Comparison of ENCODE assay signal across 8 cellular contexts in the genomic region with DNA sequence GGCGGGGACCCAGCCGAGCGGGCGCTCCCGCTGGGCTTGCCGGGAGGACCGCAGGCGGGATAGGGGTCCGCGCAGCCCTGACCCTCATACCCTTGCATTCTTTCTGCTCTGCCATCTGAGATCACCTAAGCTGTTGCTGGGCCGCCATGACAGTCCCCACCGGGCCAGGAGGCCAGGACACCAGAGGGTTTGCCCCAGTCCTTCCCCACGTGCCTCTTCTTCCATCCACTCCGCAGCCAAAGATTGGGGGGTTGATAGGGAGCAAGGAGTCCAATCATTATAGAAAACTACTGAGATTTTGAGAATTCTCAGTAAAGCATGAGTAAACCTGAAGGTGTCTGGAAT. TPM values are rescaled to one million over a fixed set of nuclear protein-coding genes. Genes with fewer than 3 reads are reported as not detected.
DNase-seq lines count a peak whose midpoint lies in the region; TF ChIP-seq lines count a peak whose summit lies in the region.

No MANE protein-coding gene starts in this region.

- H3K36me3 Mint-ChIP-seq in activated T-cell treated with anti-CD3 and anti-CD28 coated beads, Interleukin-2, amount 50 U/mL, for 24 hours (ENCODE audit: low read depth), result no peaks in the 10 kb centered on the region

- no peak for TF ChIP-seq RAD21 in liver (IDR thresholded peaks at IDR 0.05)

- in situ Hi-C loops in astrocyte of the cerebellum (cut with HindIII; ENCODE audit: low sequenced_read_pairs), result no loop called here

- no peak overlapping the region for H3K27ac Mint-ChIP-seq in activated T-cell treated with anti-CD3 and anti-CD28 coated beads, Interleukin-2, amount 50 U/mL, for 24 hours

- H3K27ac ChIP-seq in liver (ENCODE audit: low read depth in 1 of 2, low read length in 2 of 2) (peak overlapping the region; percentile 88 to 95), tibial nerve (peak overlapping the region in 2 of 4 donors; percentile 1 to 72)

- no peak for DNase-seq in activated T-cell treated with anti-CD3 and anti-CD28 coated beads, Interleukin-2, amount 50 U/mL, for 24 hours
- no peak for DNase-seq in activated T-cell treated with anti-CD3 and anti-CD28 coated beads, Interleukin-2, amount 50 U/mL, for 1 hour
- DNase-seq in astrocyte of the cerebellum (ENCODE audit: low read depth) (no peak), tibial nerve (ENCODE audit: low spot score in 2 of 2) (no peak)
- DNase-seq in activated CD4-positive, alpha-beta T cell treated with anti-CD3 and anti-CD28 coated beads, Interleukin-2, amount 50 U/mL, for 4 hours, result no peak
- no peak for DNase-seq in stimulated activated CD4-positive, alpha-beta T cell treated with anti-CD3 and anti-CD28 coated beads, Interleukin-4, amount 100 ng/mL, for 24 hours
- DNase-seq in stimulated activated CD4-positive, alpha-beta T cell treated with anti-CD3 and anti-CD28 coated beads, Interleukin-12 subunit alpha, Interleukin-12 subunit beta, amount 100 ng/mL, for 4 hours, result no peak

- H3K27me3 ChIP-seq in liver (ENCODE audit: control insufficient read depth in 4 of 4, insufficient read depth in 4 of 4, low read length in 3 of 4) (no peaks in the 10 kb centered on the region), tibial nerve (no peaks in the 10 kb centered on the region)

- H3K9me3 ChIP-seq in liver (ENCODE audit: control insufficient read depth in 4 of 4, low read length in 3 of 4), result no peaks in the 10 kb centered on the region
- no peaks in the 10 kb centered on the region for H3K9me3 ChIP-seq in tibial nerve

- H3K4me1 ChIP-seq in liver (ENCODE audit: control insufficient read depth in 4 of 4, insufficient read depth in 4 of 4, low read length in 3 of 4) (peaks cover 0 to 30% (median 18%) of the 10 kb centered on the region in 4 donors), tibial nerve (peaks cover 0 to 27% (median 0%) of the 10 kb centered on the region in 4 donors)

- peak overlapping the region; percentile 64 for H3K4me3 ChIP-seq in astrocyte of the cerebellum (ENCODE audit: low read depth, low read length)
- peak overlapping the region; percentile 48 to 93 (median 73) for H3K4me3 ChIP-seq in liver (ENCODE audit: low read depth in 1 of 3, low read length in 3 of 3)
- peak overlapping the region in 3 of 4 donors; percentile 50 to 88 (median 59) for H3K4me3 ChIP-seq in tibial nerve

- H3K9ac ChIP-seq in liver (ENCODE audit: low read depth in 1 of 2, low read length in 2 of 2), result peak overlapping the region; percentile 75

- peak overlapping the region; percentile 36 for H3K4me3 Mint-ChIP-seq in activated T-cell treated with anti-CD3 and anti-CD28 coated beads, Interleukin-2, amount 50 U/mL, for 24 hours

- H3K36me3 ChIP-seq in liver (ENCODE audit: control insufficient read depth in 4 of 4, insufficient read depth in 3 of 4, low read depth in 1 of 4, low read length in 3 of 4) (peaks cover 0 to 3% (median 0%) of the 10 kb centered on the region in 4 donors), tibial nerve (no peaks in the 10 kb centered on the region)

- H3K27me3 Mint-ChIP-seq in activated T-cell treated with anti-CD3 and anti-CD28 coated beads, Interleukin-2, amount 50 U/mL, for 24 hours, result peaks cover 40% of the 10 kb centered on the region

- TF ChIP-seq EP300 in tibial nerve (IDR thresholded peaks at IDR 0.05), result no peak

- TF ChIP-seq CTCF in astrocyte of the cerebellum (IDR thresholded peaks at IDR 0.05; ENCODE audit: low read depth, low read length, missing control alignments) (no peak), liver (IDR thresholded peaks at IDR 0.05; ENCODE audit: low read depth, low read length, missing input control) (no peak), tibial nerve (IDR thresholded peaks at IDR 0.05) (no peak)

- no peak for TF ChIP-seq POLR2A in tibial nerve (IDR thresholded peaks at IDR 0.05)

- no peaks in the 10 kb centered on the region for H3K9me3 Mint-ChIP-seq in activated T-cell treated with anti-CD3 and anti-CD28 coated beads, Interleukin-2, amount 50 U/mL, for 24 hours

- 4% methylated on average over 14 of the region's 14 CpGs for WGBS in liver
- 6 to 10% methylated on average over 10 to 14 of the region's 14 CpGs for WGBS in tibial nerve, 2 donors

- peaks cover 2% of the 10 kb centered on the region for H3K4me1 Mint-ChIP-seq in activated T-cell treated with anti-CD3 and anti-CD28 coated beads, Interleukin-2, amount 50 U/mL, for 24 hours (ENCODE audit: low read depth)

TF ChIP-seq in liver, 16 proteins besides CTCF, POLR2A, EP300 and RAD21:
- TF ChIP-seq EGR1 (IDR thresholded peaks at IDR 0.05; ENCODE audit: low read depth in 2 of 2), result no peak
- TF ChIP-seq HNF4G (IDR thresholded peaks at IDR 0.05), result no peak
- TF ChIP-seq GABPA (IDR thresholded peaks at IDR 0.05 in 1 of 2, conservative IDR thresholded peaks at IDR 0.05 in 1 of 2), result no peak
- no peak for TF ChIP-seq FOXA1 (IDR thresholded peaks at IDR 0.05)
- TF ChIP-seq TAF1 (conservative IDR thresholded peaks at IDR 0.05), result no peak
- TF ChIP-seq, protein P1, sequence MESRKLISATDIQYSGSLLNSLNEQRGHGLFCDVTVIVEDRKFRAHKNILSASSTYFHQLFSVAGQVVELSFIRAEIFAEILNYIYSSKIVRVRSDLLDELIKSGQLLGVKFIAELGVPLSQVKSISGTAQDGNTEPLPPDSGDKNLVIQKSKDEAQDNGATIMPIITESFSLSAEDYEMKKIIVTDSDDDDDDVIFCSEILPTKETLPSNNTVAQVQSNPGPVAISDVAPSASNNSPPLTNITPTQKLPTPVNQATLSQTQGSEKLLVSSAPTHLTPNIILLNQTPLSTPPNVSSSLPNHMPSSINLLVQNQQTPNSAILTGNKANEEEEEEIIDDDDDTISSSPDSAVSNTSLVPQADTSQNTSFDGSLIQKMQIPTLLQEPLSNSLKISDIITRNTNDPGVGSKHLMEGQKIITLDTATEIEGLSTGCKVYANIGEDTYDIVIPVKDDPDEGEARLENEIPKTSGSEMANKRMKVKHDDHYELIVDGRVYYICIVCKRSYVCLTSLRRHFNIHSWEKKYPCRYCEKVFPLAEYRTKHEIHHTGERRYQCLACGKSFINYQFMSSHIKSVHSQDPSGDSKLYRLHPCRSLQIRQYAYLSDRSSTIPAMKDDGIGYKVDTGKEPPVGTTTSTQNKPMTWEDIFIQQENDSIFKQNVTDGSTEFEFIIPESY (IDR thresholded peaks at IDR 0.05), result no peak
- TF ChIP-seq, protein P2, sequence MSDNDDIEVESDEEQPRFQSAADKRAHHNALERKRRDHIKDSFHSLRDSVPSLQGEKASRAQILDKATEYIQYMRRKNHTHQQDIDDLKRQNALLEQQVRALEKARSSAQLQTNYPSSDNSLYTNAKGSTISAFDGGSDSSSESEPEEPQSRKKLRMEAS (IDR thresholded peaks at IDR 0.05), result no peak
- TF ChIP-seq YY1 (IDR thresholded peaks at IDR 0.05), result no peak
- TF ChIP-seq, protein P3, sequence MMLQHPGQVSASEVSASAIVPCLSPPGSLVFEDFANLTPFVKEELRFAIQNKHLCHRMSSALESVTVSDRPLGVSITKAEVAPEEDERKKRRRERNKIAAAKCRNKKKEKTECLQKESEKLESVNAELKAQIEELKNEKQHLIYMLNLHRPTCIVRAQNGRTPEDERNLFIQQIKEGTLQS (IDR thresholded peaks at IDR 0.05), result no peak
- no peak for TF ChIP-seq NR2F2 (IDR thresholded peaks at IDR 0.05)
- TF ChIP-seq RXRA (IDR thresholded peaks at IDR 0.05), result no peak
- TF ChIP-seq HNF4A (conservative IDR thresholded peaks at IDR 0.05), result no peak
- no peak for TF ChIP-seq SP1 (IDR thresholded peaks at IDR 0.05)
- no peak for TF ChIP-seq JUND (IDR thresholded peaks at IDR 0.05)
- no peak for TF ChIP-seq FOXA2 (IDR thresholded peaks at IDR 0.05)
- TF ChIP-seq, protein P4, sequence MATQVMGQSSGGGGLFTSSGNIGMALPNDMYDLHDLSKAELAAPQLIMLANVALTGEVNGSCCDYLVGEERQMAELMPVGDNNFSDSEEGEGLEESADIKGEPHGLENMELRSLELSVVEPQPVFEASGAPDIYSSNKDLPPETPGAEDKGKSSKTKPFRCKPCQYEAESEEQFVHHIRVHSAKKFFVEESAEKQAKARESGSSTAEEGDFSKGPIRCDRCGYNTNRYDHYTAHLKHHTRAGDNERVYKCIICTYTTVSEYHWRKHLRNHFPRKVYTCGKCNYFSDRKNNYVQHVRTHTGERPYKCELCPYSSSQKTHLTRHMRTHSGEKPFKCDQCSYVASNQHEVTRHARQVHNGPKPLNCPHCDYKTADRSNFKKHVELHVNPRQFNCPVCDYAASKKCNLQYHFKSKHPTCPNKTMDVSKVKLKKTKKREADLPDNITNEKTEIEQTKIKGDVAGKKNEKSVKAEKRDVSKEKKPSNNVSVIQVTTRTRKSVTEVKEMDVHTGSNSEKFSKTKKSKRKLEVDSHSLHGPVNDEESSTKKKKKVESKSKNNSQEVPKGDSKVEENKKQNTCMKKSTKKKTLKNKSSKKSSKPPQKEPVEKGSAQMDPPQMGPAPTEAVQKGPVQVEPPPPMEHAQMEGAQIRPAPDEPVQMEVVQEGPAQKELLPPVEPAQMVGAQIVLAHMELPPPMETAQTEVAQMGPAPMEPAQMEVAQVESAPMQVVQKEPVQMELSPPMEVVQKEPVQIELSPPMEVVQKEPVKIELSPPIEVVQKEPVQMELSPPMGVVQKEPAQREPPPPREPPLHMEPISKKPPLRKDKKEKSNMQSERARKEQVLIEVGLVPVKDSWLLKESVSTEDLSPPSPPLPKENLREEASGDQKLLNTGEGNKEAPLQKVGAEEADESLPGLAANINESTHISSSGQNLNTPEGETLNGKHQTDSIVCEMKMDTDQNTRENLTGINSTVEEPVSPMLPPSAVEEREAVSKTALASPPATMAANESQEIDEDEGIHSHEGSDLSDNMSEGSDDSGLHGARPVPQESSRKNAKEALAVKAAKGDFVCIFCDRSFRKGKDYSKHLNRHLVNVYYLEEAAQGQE (IDR thresholded peaks at IDR 0.05), result no peak

RNA-seq across cellular contexts. Expression of a gene that starts 0.5 kb away (rescaled TPM):
- total RNA-seq in liver, result 10 to 100 TPM in 1 of 2 donors, 1 to 10 TPM in 1; 1.0 to 51.0 TPM
- 100 to 1,000 TPM in 1 of 2 donors, 10 to 100 TPM in 1; 15.0 to 119 TPM for polyA plus RNA-seq in liver
- total RNA-seq in tibial nerve, result 10 to 100 TPM in 2 of 4 donors, 1 to 10 TPM in 2; 6.5 to 14.6 (median 9.2) TPM
